In genomic region chr17:8158267-8159031, GRCh38 we compare ENCODE assay signal across 8 cellular contexts. TPM values are rescaled to one million over a fixed set of nuclear protein-coding genes. Genes with fewer than 3 reads are reported as not detected.
DNase-seq lines count a peak whose midpoint lies in the region; ATAC-seq and TF ChIP-seq lines count a peak whose summit lies in the region.

No MANE protein-coding gene starts in this region.

- H2AFZ ChIP-seq in DND-41 (ENCODE audit: low read depth, low read length) (no peak overlapping the region), Karpas-422 (ENCODE audit: low read length) (no peak overlapping the region)

- peaks cover 39% of the 10 kb centered on the region for H3K79me2 ChIP-seq in DND-41 (ENCODE audit: insufficient read depth, low read length)
- peaks cover 48% of the 10 kb centered on the region for H3K79me2 ChIP-seq in Karpas-422 (ENCODE audit: low read length)

- peak overlapping the region; percentile 34 for H3K9ac ChIP-seq in DND-41 (ENCODE audit: low read depth, low read length)
- no peak overlapping the region for H3K9ac ChIP-seq in Karpas-422 (ENCODE audit: low read length)

- no peaks in the 10 kb centered on the region for H3K9me2 ChIP-seq in Karpas-422 (replicated peaks; ENCODE audit: insufficient read depth, low read length)

- H3K4me3 ChIP-seq in DND-41 (ENCODE audit: low read depth in 1 of 2, low read length in 2 of 2) (peak overlapping the region in 1 of 2 experiments; percentile 32; a peak in 2 of 4 replicates), Karpas-422 (ENCODE audit: low read length) (no peak overlapping the region), SJCRH30 (no peak overlapping the region)

- H3K27ac ChIP-seq in DND-41 (ENCODE audit: low read length) = peak overlapping the region; percentile 71
- H3K27ac ChIP-seq in Karpas-422 (ENCODE audit: low read length) = no peak overlapping the region
- no peak overlapping the region for H3K27ac ChIP-seq in SJCRH30
- peak overlapping the region; percentile 83 for H3K27ac ChIP-seq in substantia nigra (ENCODE audit: low read depth, low read length, poor library complexity, severe bottlenecking)

- DNase-seq in DND-41 (peak; percentile 89), Karpas-422 (peak; percentile 96), SJCRH30 (peak; percentile 79 to 86), foreskin melanocyte (peak; percentile 78), occipital lobe (lab: John Stamatoyannopoulos, UW) (peak; percentile 72), substantia nigra (lab: John Stamatoyannopoulos, UW) (peak in 48 of 49 donors; percentile 32 to 93 (median 85))
- peak; percentile 89 for DNase-seq in activated naive CD4-positive, alpha-beta T cell treated with Interleukin-2 at 50 U/mL for 16 hours

- peaks cover 39% of the 10 kb centered on the region for H3K36me3 ChIP-seq in DND-41 (ENCODE audit: insufficient read depth, low read length)
- peaks cover 11% of the 10 kb centered on the region; the same call in 1 of the 2 replicates for H3K36me3 ChIP-seq in Karpas-422 (ENCODE audit: insufficient read depth, low read length)
- H3K36me3 ChIP-seq in SJCRH30 = peaks cover 7% of the 10 kb centered on the region; the same call in 1 of the 2 replicates

- H3K27me3 ChIP-seq in DND-41 (ENCODE audit: insufficient read depth, low read length, poor library complexity) (no peaks in the 10 kb centered on the region), Karpas-422 (ENCODE audit: low read length) (no peaks in the 10 kb centered on the region), SJCRH30 (no peaks in the 10 kb centered on the region)

- ATAC-seq in DND-41 (ENCODE audit: insufficient read depth, low read depth) = peak; percentile 34
- ATAC-seq in GM21390 (IDR thresholded peaks at IDR 0.05; ENCODE audit: unreplicated experiment) = no peak

- H3K4me2 ChIP-seq in DND-41 (ENCODE audit: insufficient read depth, low read length) (peak overlapping the region; percentile 59), Karpas-422 (ENCODE audit: low read depth, low read length, poor library complexity, severe bottlenecking) (peak overlapping the region; percentile 31)

- H4K20me1 ChIP-seq in DND-41 (ENCODE audit: insufficient read depth, low read length) = peaks cover 26% of the 10 kb centered on the region
- H4K20me1 ChIP-seq in Karpas-422 (ENCODE audit: insufficient read depth, low read depth, low read length) = peaks cover 12% of the 10 kb centered on the region

- H3K9me3 ChIP-seq in DND-41 (ENCODE audit: insufficient read depth, low read length, severe bottlenecking) = no peaks in the 10 kb centered on the region
- H3K9me3 ChIP-seq in Karpas-422 (ENCODE audit: low read length) = no peaks in the 10 kb centered on the region
- H3K9me3 ChIP-seq in SJCRH30 (replicated peaks) = no peaks in the 10 kb centered on the region

- peaks cover 78% of the 10 kb centered on the region for H3K4me1 ChIP-seq in DND-41 (ENCODE audit: insufficient read depth, low read length)
- H3K4me1 ChIP-seq in Karpas-422 (ENCODE audit: low read length) = peaks cover 66% of the 10 kb centered on the region
- peaks cover 7% of the 10 kb centered on the region for H3K4me1 ChIP-seq in SJCRH30

- peak; percentile 92 for TF ChIP-seq CTCF in DND-41 (IDR thresholded peaks at IDR 0.05; ENCODE audit: borderline replicate concordance, extremely low read depth, low read length, poor library complexity, severe bottlenecking)

RNA-seq across cellular contexts. Expression of gene VAMP2, which starts 4.3 kb away (rescaled TPM):
- 24.5 and 47.7 TPM in 2 replicates for total RNA-seq in Karpas-422 (2014; rRNA removed; shearing (Covaris generic); ENCODE audit: low replicate concordance)
- 6.1 and 7.9 TPM in 2 replicates for total RNA-seq in SJCRH30 (2014; rRNA removed; shearing (Covaris generic))
- 27.9 TPM for total RNA-seq in occipital lobe

RNA-seq across cellular contexts. Expression of gene PER1, which starts 6.2 kb away (rescaled TPM):
- total RNA-seq in Karpas-422 (2014; rRNA removed; shearing (Covaris generic); ENCODE audit: low replicate concordance) = 12.7 and 24.0 TPM in 2 replicates
- total RNA-seq in SJCRH30 (2014; rRNA removed; shearing (Covaris generic)) = 9.3 and 13.5 TPM in 2 replicates
- total RNA-seq in occipital lobe = 7.8 TPM

RNA-seq across cellular contexts. Expression of gene TMEM107, which starts 17.7 kb away (rescaled TPM):
- total RNA-seq in Karpas-422 (2014; rRNA removed; shearing (Covaris generic); ENCODE audit: low replicate concordance) = 70.7 and 134 TPM in 2 replicates
- 13.0 and 19.8 TPM in 2 replicates for total RNA-seq in SJCRH30 (2014; rRNA removed; shearing (Covaris generic))
- total RNA-seq in occipital lobe = 35.9 TPM

RNA-seq across cellular contexts. Expression of gene BORCS6, which starts 31.5 kb away (rescaled TPM):
- 10.3 and 34.4 TPM in 2 replicates for total RNA-seq in Karpas-422 (2014; rRNA removed; shearing (Covaris generic); ENCODE audit: low replicate concordance)
- total RNA-seq in SJCRH30 (2014; rRNA removed; shearing (Covaris generic)) = 1.9 and 2.2 TPM in 2 replicates
- 4.8 TPM for total RNA-seq in occipital lobe

RNA-seq across cellular contexts. Expression of gene HES7, which starts 34.5 kb away (rescaled TPM):
- 0.37 and 2.1 TPM in 2 replicates for total RNA-seq in Karpas-422 (2014; rRNA removed; shearing (Covaris generic); ENCODE audit: low replicate concordance)
- total RNA-seq in SJCRH30 (2014; rRNA removed; shearing (Covaris generic)) = 0.79 and 0.91 TPM in 2 replicates
- total RNA-seq in occipital lobe = 0.31 TPM

Comparison
In these comparisons a context has a peak if more than half of its experiments do, and no peak if none do; other contexts are left out.
1. H3K27ac ChIP-seq: peak in DND-41 (single experiment) and substantia nigra (single experiment); none in Karpas-422 (single experiment) and SJCRH30 (single experiment).
2. Peak in every context shown above with its lines, with median percentiles within 50 percentile points of each other: DNase-seq.